In genomic region chr4:98632258-98632657, GRCh38 we compare ENCODE assay signal across 20 cellular contexts.
"Had no signal": no experiment of that assay in that cellular context is flagged by ENCODE, and none has a peak within 500 bp of the region (broad histone marks: within the 10 kb centered on the region; RNA-seq: fewer than 3 reads in every experiment).

No MANE protein-coding gene starts in this region.

- H3K9me3 Mint-ChIP-seq: central memory CD8-positive, alpha-beta T cell; immature natural killer cell; memory B cell; naive B cell; stimulated activated naive CD8-positive, alpha-beta T cell treated with anti-CD3 and anti-CD28 coated beads, Interleukin-15, Interleukin-2, amounts not matched to agents 100 ng/mL and 50 ng/mL, for 24 hours; T-helper 1 cell treated with Interleukin-12 subunit alpha and Interleukin-12 subunit beta and Interleukin-4 antibody, amounts not matched to agents 30 μg/mL and 1 μg/mL, for 36 hours had no signal

- H3K36me3 Mint-ChIP-seq: naive B cell had no signal

- H3K4me3 Mint-ChIP-seq: activated naive CD8-positive, alpha-beta T cell; central memory CD8-positive, alpha-beta T cell; immature natural killer cell; memory B cell; naive B cell; neural progenitor cell; stimulated activated naive CD8-positive, alpha-beta T cell treated with anti-CD3 and anti-CD28 coated beads, Interleukin-15, Interleukin-2, amounts not matched to agents 100 ng/mL and 50 ng/mL, for 24 hours; T-helper 1 cell treated with Interleukin-12 subunit alpha and Interleukin-12 subunit beta and Interleukin-4 antibody, amounts not matched to agents 30 μg/mL and 1 μg/mL, for 36 hours had no signal

- H3K27ac Mint-ChIP-seq: activated naive CD8-positive, alpha-beta T cell; memory B cell; neural progenitor cell; stimulated activated naive CD8-positive, alpha-beta T cell treated with anti-CD3 and anti-CD28 coated beads, Interleukin-15, Interleukin-2, amounts not matched to agents 100 ng/mL and 50 ng/mL, for 24 hours; T-helper 1 cell treated with Interleukin-12 subunit alpha and Interleukin-12 subunit beta and Interleukin-4 antibody, amounts not matched to agents 30 μg/mL and 1 μg/mL, for 36 hours had no signal

- DNase-seq: activated CD4-positive, alpha-beta T cell treated with anti-CD3 and anti-CD28 coated beads, Interleukin-2, amount 50 U/mL, for 1 hour; activated CD4-positive, CD25-positive, alpha-beta regulatory T cell treated with anti-CD3 and anti-CD28 coated beads, Interleukin-2, amount 50 U/mL, for 72 hours; activated CD8-positive, alpha-beta memory T cell treated with anti-CD3 and anti-CD28 coated beads, Interleukin-2, amount 50 U/mL, for 4 hours; activated gamma-delta T cell; anterior cingulate cortex; heart right ventricle; immature natural killer cell; kidney glomerular epithelial cell; naive B cell; stimulated activated CD4-positive, alpha-beta T cell treated with anti-CD3 and anti-CD28 coated beads, Interleukin-12 subunit alpha, Interleukin-12 subunit beta, amount 100 ng/mL, for 4 hours; stimulated activated CD4-positive, alpha-beta T cell treated with anti-CD3 and anti-CD28 coated beads, Interleukin-1b, Interleukin-23, amount 100 ng/mL, for 48 hours; testis; upper lobe of right lung had no signal

- ATAC-seq: esophagus mucosa, heart right ventricle, upper lobe of right lung had no signal

- H3K27me3 Mint-ChIP-seq: activated naive CD8-positive, alpha-beta T cell; central memory CD8-positive, alpha-beta T cell; memory B cell; naive B cell; stimulated activated naive CD8-positive, alpha-beta T cell treated with anti-CD3 and anti-CD28 coated beads, Interleukin-15, Interleukin-2, amounts not matched to agents 100 ng/mL and 50 ng/mL, for 24 hours had no signal
